In genomic region chr4:56467284-56468096, GRCh38 we compare ENCODE assay signal across 1 cellular context.
TF ChIP-seq lines count a peak whose summit lies in the region.

Gene SRP72 (plus strand): TSS chr4:56467617. CDS start chr4:56467636, 19 bp downstream.

TF ChIP-seq in K562, 482 proteins besides CTCF, POLR2A, EP300 and RAD21 (continued from another document and continues in another):
- TF ChIP-seq, protein P1, sequence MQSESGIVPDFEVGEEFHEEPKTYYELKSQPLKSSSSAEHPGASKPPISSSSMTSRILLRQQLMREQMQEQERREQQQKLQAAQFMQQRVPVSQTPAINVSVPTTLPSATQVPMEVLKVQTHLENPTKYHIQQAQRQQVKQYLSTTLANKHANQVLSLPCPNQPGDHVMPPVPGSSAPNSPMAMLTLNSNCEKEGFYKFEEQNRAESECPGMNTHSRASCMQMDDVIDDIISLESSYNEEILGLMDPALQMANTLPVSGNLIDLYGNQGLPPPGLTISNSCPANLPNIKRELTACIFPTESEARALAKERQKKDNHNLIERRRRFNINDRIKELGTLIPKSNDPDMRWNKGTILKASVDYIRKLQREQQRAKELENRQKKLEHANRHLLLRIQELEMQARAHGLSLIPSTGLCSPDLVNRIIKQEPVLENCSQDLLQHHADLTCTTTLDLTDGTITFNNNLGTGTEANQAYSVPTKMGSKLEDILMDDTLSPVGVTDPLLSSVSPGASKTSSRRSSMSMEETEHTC (IDR thresholded peaks at IDR 0.05), result peak; percentile 61; the same call in 1 of the 2 replicates
- no peak for TF ChIP-seq ZNF584 (CRISPR knock-in tag; IDR thresholded peaks at IDR 0.05; ENCODE audit: low read depth)
- no peak for TF ChIP-seq SMARCA5 (IDR thresholded peaks at IDR 0.05)
- TF ChIP-seq MEF2A (IDR thresholded peaks at IDR 0.05; ENCODE audit: control insufficient read depth, low read depth, low read length), result no peak
- TF ChIP-seq ZNF274 (IDR thresholded peaks at IDR 0.05; ENCODE audit: borderline replicate concordance, low read depth, low read length), result no peak
- TF ChIP-seq WHSC1 (IDR thresholded peaks at IDR 0.05; ENCODE audit: low read length), result no peak
- peak; percentile 18; the same call in 1 of the 2 replicates for TF ChIP-seq CC2D1A (IDR thresholded peaks at IDR 0.05)
- TF ChIP-seq XRCC3 (IDR thresholded peaks at IDR 0.05), result no peak
- TF ChIP-seq ARHGAP35 (IDR thresholded peaks at IDR 0.05; ENCODE audit: partially characterized antibody), result no peak
- TF ChIP-seq, protein P2, sequence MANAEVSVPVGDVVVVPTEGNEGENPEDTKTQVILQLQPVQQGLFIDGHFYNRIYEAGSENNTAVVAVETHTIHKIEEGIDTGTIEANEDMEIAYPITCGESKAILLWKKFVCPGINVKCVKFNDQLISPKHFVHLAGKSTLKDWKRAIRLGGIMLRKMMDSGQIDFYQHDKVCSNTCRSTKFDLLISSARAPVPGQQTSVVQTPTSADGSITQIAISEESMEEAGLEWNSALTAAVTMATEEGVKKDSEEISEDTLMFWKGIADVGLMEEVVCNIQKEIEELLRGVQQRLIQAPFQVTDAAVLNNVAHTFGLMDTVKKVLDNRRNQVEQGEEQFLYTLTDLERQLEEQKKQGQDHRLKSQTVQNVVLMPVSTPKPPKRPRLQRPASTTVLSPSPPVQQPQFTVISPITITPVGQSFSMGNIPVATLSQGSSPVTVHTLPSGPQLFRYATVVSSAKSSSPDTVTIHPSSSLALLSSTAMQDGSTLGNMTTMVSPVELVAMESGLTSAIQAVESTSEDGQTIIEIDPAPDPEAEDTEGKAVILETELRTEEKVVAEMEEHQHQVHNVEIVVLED (CRISPR knock-in tag; IDR thresholded peaks at IDR 0.05), result no peak
- TF ChIP-seq PCBP1 (IDR thresholded peaks at IDR 0.05; ENCODE audit: low read depth, low read length, poor library complexity, severe bottlenecking), result no peak
- no peak for TF ChIP-seq HINFP (tag; conservative IDR thresholded peaks at IDR 0.05; ENCODE audit: low read depth)
- no peak for TF ChIP-seq ZNF764 (CRISPR knock-in tag; IDR thresholded peaks at IDR 0.05; ENCODE audit: low read depth)
- no peak; the same call in 1 of the 2 replicates for TF ChIP-seq KLF13 (tag; IDR thresholded peaks at IDR 0.05; ENCODE audit: borderline replicate concordance, low read depth)
- no peak for TF ChIP-seq ETV1 (tag; conservative IDR thresholded peaks at IDR 0.05; ENCODE audit: low read depth)
- TF ChIP-seq, protein P3, sequence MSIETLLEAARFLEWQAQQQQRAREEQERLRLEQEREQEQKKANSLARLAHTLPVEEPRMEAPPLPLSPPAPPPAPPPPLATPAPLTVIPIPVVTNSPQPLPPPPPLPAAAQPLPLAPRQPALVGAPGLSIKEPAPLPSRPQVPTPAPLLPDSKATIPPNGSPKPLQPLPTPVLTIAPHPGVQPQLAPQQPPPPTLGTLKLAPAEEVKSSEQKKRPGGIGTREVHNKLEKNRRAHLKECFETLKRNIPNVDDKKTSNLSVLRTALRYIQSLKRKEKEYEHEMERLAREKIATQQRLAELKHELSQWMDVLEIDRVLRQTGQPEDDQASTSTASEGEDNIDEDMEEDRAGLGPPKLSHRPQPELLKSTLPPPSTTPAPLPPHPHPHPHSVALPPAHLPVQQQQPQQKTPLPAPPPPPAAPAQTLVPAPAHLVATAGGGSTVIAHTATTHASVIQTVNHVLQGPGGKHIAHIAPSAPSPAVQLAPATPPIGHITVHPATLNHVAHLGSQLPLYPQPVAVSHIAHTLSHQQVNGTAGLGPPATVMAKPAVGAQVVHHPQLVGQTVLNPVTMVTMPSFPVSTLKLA (conservative IDR thresholded peaks at IDR 0.05), result peak; percentile 86 to 91
- TF ChIP-seq HDAC6 (IDR thresholded peaks at IDR 0.05; ENCODE audit: low read depth, low read length), result no peak
- no peak for TF ChIP-seq TCFL5 (CRISPR knock-in tag; conservative IDR thresholded peaks at IDR 0.05)
- TF ChIP-seq BCOR (IDR thresholded peaks at IDR 0.05), result no peak
- peak; percentile 41; the same call in 1 of the 2 replicates for TF ChIP-seq ESRRA (IDR thresholded peaks at IDR 0.05; ENCODE audit: borderline replicate concordance, low read depth)
- peak; percentile 58; the same call in 1 of the 2 replicates for TF ChIP-seq MGA (IDR thresholded peaks at IDR 0.05)
- TF ChIP-seq NR2C2 (CRISPR knock-in tag; IDR thresholded peaks at IDR 0.05), result peak; percentile 99
- TF ChIP-seq NR2C2 (tag; IDR thresholded peaks at IDR 0.05), result peak; percentile 99
- no peak for TF ChIP-seq ZNF3 (CRISPR knock-in tag; IDR thresholded peaks at IDR 0.05)
- no peak for TF ChIP-seq IRF2 (CRISPR knock-in tag; IDR thresholded peaks at IDR 0.05)
- TF ChIP-seq ELF4 (CRISPR knock-in tag; IDR thresholded peaks at IDR 0.05), result no peak
- TF ChIP-seq TAF9B (IDR thresholded peaks at IDR 0.05; ENCODE audit: partially characterized antibody), result peak; percentile 88
- TF ChIP-seq, protein P4, sequence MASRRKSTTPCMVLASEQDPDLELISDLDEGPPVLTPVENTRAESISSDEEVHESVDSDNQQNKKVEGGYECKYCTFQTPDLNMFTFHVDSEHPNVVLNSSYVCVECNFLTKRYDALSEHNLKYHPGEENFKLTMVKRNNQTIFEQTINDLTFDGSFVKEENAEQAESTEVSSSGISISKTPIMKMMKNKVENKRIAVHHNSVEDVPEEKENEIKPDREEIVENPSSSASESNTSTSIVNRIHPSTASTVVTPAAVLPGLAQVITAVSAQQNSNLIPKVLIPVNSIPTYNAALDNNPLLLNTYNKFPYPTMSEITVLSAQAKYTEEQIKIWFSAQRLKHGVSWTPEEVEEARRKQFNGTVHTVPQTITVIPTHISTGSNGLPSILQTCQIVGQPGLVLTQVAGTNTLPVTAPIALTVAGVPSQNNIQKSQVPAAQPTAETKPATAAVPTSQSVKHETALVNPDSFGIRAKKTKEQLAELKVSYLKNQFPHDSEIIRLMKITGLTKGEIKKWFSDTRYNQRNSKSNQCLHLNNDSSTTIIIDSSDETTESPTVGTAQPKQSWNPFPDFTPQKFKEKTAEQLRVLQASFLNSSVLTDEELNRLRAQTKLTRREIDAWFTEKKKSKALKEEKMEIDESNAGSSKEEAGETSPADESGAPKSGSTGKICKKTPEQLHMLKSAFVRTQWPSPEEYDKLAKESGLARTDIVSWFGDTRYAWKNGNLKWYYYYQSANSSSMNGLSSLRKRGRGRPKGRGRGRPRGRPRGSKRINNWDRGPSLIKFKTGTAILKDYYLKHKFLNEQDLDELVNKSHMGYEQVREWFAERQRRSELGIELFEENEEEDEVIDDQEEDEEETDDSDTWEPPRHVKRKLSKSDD (conservative IDR thresholded peaks at IDR 0.05; ENCODE audit: low read length), result no peak
- TF ChIP-seq ZNF717 (CRISPR knock-in tag; IDR thresholded peaks at IDR 0.05), result no peak
- TF ChIP-seq, protein P5, sequence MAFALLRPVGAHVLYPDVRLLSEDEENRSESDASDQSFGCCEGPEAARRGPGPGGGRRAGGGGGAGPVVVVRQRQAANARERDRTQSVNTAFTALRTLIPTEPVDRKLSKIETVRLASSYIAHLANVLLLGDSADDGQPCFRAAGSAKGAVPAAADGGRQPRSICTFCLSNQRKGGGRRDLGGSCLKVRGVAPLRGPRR (CRISPR knock-in tag; IDR thresholded peaks at IDR 0.05), result no peak
- TF ChIP-seq MAX (CRISPR knock-in tag; IDR thresholded peaks at IDR 0.05), result peak; percentile 68; the same call in 1 of the 2 replicates
- TF ChIP-seq ZNF583 (CRISPR knock-in tag; IDR thresholded peaks at IDR 0.05), result no peak
- TF ChIP-seq ARID3B (CRISPR knock-in tag; IDR thresholded peaks at IDR 0.05; ENCODE audit: borderline replicate concordance), result no peak
- TF ChIP-seq ZNF282 (CRISPR knock-in tag; IDR thresholded peaks at IDR 0.05), result no peak
